Comparison of ENCODE assay signal across 22 cellular contexts in the genomic region with DNA sequence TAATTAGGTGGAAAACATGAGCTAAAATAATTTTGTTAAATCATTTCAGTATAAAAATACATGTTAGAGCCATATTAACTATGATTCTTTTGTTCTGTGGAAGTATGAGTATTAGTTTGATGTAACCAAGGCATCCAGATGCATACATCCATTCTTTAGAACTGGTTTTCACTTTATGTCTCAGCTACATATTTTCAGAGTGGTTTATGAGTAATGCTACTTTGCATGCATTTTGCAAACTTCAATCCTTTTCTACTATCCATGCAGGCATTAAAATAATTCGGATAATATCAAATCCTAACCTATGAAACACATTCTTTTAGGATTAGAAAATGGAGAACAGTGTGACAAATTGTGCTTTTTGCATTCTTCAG. TPM values are rescaled to one million over a fixed set of nuclear protein-coding genes. Genes with fewer than 3 reads are reported as not detected.
A peak's percentile ranks its signal among the peaks of the same experiment; 100 is the strongest.
DNase-seq lines count a peak whose midpoint lies in the region; ATAC-seq and TF ChIP-seq lines count a peak whose summit lies in the region.
"Had no signal": no experiment of that assay in that cellular context is flagged by ENCODE, and none has a peak within 500 bp of the region (broad histone marks: within the 10 kb centered on the region; RNA-seq: fewer than 3 reads in every experiment).

No MANE protein-coding gene starts in this region.

- H3K27me3 ChIP-seq in GM23248 (replicated peaks; ENCODE audit: insufficient read depth) (no peaks in the 10 kb centered on the region), RWPE2 (ENCODE audit: insufficient read depth, poor library complexity, severe bottlenecking) (no peaks in the 10 kb centered on the region), testis (peaks cover 6% of the 10 kb centered on the region)
- H3K27me3 ChIP-seq: BLaER1 treated with 17β-estradiol and CSF1 and Interleukin-3, amounts not matched to agents 10 nM and 100 nM; spleen had no signal

- H2AFZ ChIP-seq in GM23248: no peak overlapping the region

- no peaks in the 10 kb centered on the region for H3K27me3 Mint-ChIP-seq in chondrocyte (ENCODE audit: low read depth)
- H3K27me3 Mint-ChIP-seq: dendritic cell treated with granulocyte-macrophage colony-stimulating factor and Interleukin-4, amounts not matched to agents 40 ng/mL and 50 ng/mL, for 4 days had no signal

- ATAC-seq in RWPE2 (ENCODE audit: low read depth) (no peak), GM19395 (IDR thresholded peaks at IDR 0.05; ENCODE audit: unreplicated experiment) (no peak), HG03196 (IDR thresholded peaks at IDR 0.05; ENCODE audit: unreplicated experiment) (no peak)
- ATAC-seq: T-cell had no signal

- peak overlapping the region; percentile 9 for H3K4me2 ChIP-seq in GM23248 (ENCODE audit: unreplicated experiment)

- intact Hi-C loops in testis (cut with DNase I; ENCODE audit: low total_unique reads): no loop called here

- H3K27ac ChIP-seq in GM23248 (peak overlapping the region; percentile 58), RWPE2 (ENCODE audit: poor library complexity, severe bottlenecking) (peak overlapping the region; percentile 79), mesodermal cell (ENCODE audit: low read depth, low read length, severe bottlenecking) (peak overlapping the region; percentile 95), testis (no peak overlapping the region)
- H3K27ac ChIP-seq: BLaER1 treated with 17β-estradiol and CSF1 and Interleukin-3, amounts not matched to agents 10 nM and 100 nM; lower lobe of right lung; parathyroid adenoma; spleen had no signal

- TF ChIP-seq POLR2A in testis (IDR thresholded peaks at IDR 0.05): no peak

- H3K9me3 Mint-ChIP-seq in chondrocyte (ENCODE audit: low read depth): no peaks in the 10 kb centered on the region
- H3K9me3 Mint-ChIP-seq: dendritic cell treated with granulocyte-macrophage colony-stimulating factor and Interleukin-4, amounts not matched to agents 40 ng/mL and 50 ng/mL, for 4 days; neural crest cell; T-cell; type B pancreatic cell had no signal

- H3K9ac ChIP-seq in GM23248: peak overlapping the region; percentile 16
- H3K9ac ChIP-seq: BLaER1 treated with 17β-estradiol and CSF1 and Interleukin-3, amounts not matched to agents 10 nM and 100 nM; parathyroid adenoma had no signal

- peaks cover 94% of the 10 kb centered on the region for H3K79me2 ChIP-seq in GM23248 (ENCODE audit: insufficient read depth)
- H3K79me2 ChIP-seq: parathyroid adenoma had no signal

- H3K9me3 ChIP-seq in GM23248 (ENCODE audit: low read depth) (no peaks in the 10 kb centered on the region), RWPE2 (ENCODE audit: severe bottlenecking) (no peaks in the 10 kb centered on the region), mesodermal cell (ENCODE audit: control insufficient read depth, low read length) (no peaks in the 10 kb centered on the region), testis (no peaks in the 10 kb centered on the region)
- H3K9me3 ChIP-seq: BLaER1 treated with 17β-estradiol and CSF1 and Interleukin-3, amounts not matched to agents 10 nM and 100 nM; Caco-2; lower lobe of right lung; spleen had no signal

- H3K36me3 ChIP-seq in GM23248 (ENCODE audit: low read depth) (0 out of 2 replicates have a peak, but pooled peaks cover 12% of the 10 kb centered on the region), RWPE2 (ENCODE audit: low read depth) (peaks cover 7% of the 10 kb centered on the region; the same call in 1 of the 2 replicates), mesodermal cell (ENCODE audit: control insufficient read depth, insufficient read depth, low read length) (peaks cover 15% of the 10 kb centered on the region), testis (ENCODE audit: low read depth, missing control alignments) (no peaks in the 10 kb centered on the region)
- H3K36me3 ChIP-seq: BLaER1 treated with 17β-estradiol and CSF1 and Interleukin-3, amounts not matched to agents 10 nM and 100 nM; lower lobe of right lung; spleen had no signal

- H3K4me1 Mint-ChIP-seq in chondrocyte (ENCODE audit: low read depth): peaks cover 51% of the 10 kb centered on the region

- no peaks in the 10 kb centered on the region for H4K20me1 ChIP-seq in GM23248 (ENCODE audit: insufficient read depth)
- H4K20me1 ChIP-seq: BLaER1 treated with 17β-estradiol and CSF1 and Interleukin-3, amounts not matched to agents 10 nM and 100 nM had no signal

- H3K4me3 ChIP-seq in GM23248 (no peak overlapping the region), RWPE2 (ENCODE audit: severe bottlenecking) (no peak overlapping the region), mesodermal cell (ENCODE audit: extremely low read depth, insufficient read depth, low read length, poor library complexity, severe bottlenecking) (no peak overlapping the region), testis (no peak overlapping the region)
- H3K4me3 ChIP-seq: BLaER1 treated with 17β-estradiol and CSF1 and Interleukin-3, amounts not matched to agents 10 nM and 100 nM; lower lobe of right lung; spleen had no signal

- peaks cover 4% of the 10 kb centered on the region; the same call in 1 of the 2 replicates for H3K9me2 ChIP-seq in GM23248 (ENCODE audit: insufficient read depth)

- DNase-seq in GM23248 (peak; percentile 28), RWPE2 (ENCODE audit: low spot score) (no peak), chondrocyte (ENCODE audit: low spot score) (no peak), testis (no peak), DMS 273 treated with DMSO at 0.1 percent for 48 hours (lab: John Stamatoyannopoulos, UW) (no peak)
- DNase-seq: activated CD4-positive, CD25-positive, alpha-beta regulatory T cell; activated naive CD4-positive, alpha-beta T cell treated with Interleukin-2 at 50 U/mL for 16 hours; NCI-H1048; NCI-H1694 treated with DMSO at 0.1 percent for 48 hours; SIG-M5; T-cell had no signal

- WGBS in GM23248 (ENCODE audit: low coverage in 1 of 2, low lambda C conversion rate in 2 of 2, missing lambda C conversion rate in 2 of 2), 2 experiments: 22 to 36% methylated on average over 1 of the region's 1 CpG
- no CpG with 5 or more reads among the region's 1 CpG for WGBS in mesodermal cell (ENCODE audit: insufficient coverage in 2 of 2), 2 experiments
- WGBS in testis, 2 donors: 69 to 72% methylated on average over 1 of the region's 1 CpG

- no peak overlapping the region for H3K4me3 Mint-ChIP-seq in chondrocyte (ENCODE audit: unreplicated experiment)
- H3K4me3 Mint-ChIP-seq: neural crest cell, T-cell had no signal

- H3F3A ChIP-seq in GM23248 (ENCODE audit: insufficient read depth): peaks cover 41% of the 10 kb centered on the region

- H3K27ac Mint-ChIP-seq in chondrocyte (ENCODE audit: unreplicated experiment): peak overlapping the region; percentile 88
- H3K27ac Mint-ChIP-seq: dendritic cell treated with granulocyte-macrophage colony-stimulating factor and Interleukin-4, amounts not matched to agents 40 ng/mL and 50 ng/mL, for 4 days; T-cell had no signal

- peaks cover 5% of the 10 kb centered on the region for H3K36me3 Mint-ChIP-seq in chondrocyte (ENCODE audit: low read depth)
- H3K36me3 Mint-ChIP-seq: T-cell had no signal

- peaks cover 54% of the 10 kb centered on the region for H3K4me1 ChIP-seq in GM23248 (ENCODE audit: insufficient read depth)
- H3K4me1 ChIP-seq in RWPE2 (ENCODE audit: insufficient read depth, poor library complexity, severe bottlenecking): peaks cover 34% of the 10 kb centered on the region
- H3K4me1 ChIP-seq in mesodermal cell (ENCODE audit: control insufficient read depth, insufficient read depth, low read length, poor library complexity, severe bottlenecking): peaks cover 44% of the 10 kb centered on the region
- H3K4me1 ChIP-seq in testis: peaks cover 5% of the 10 kb centered on the region
- H3K4me1 ChIP-seq: parathyroid adenoma had no signal

- TF ChIP-seq CTCF in RWPE2 (IDR thresholded peaks at IDR 0.05; ENCODE audit: poor library complexity, severe bottlenecking) (no peak), chondrocyte (IDR thresholded peaks at IDR 0.05) (no peak), testis (IDR thresholded peaks at IDR 0.05) (no peak)

- in situ Hi-C loops in GM23248 (cut with MboI): loop anchor here (10.0 to 25.0 kb wide), 2 partner anchors 381 to 779 kb away; no protein-coding TSS in a partner anchor

RNA-seq across cellular contexts. Expression of a gene that starts 27.7 kb away (rescaled TPM):
- total RNA-seq in GM23248 (2014; rRNA removed; shearing (Covaris generic)): 74.1 and 75.1 TPM in 2 replicates
- polyA plus RNA-seq in GM23248 (2016; fragmentation: Nextera tagmentation; extraction: Ambion mirVana) (151 and 158 TPM in 2 replicates), testis (ENCODE audit: insufficient read depth, low read depth, low replicate concordance) (20.0 TPM)
- total RNA-seq in chondrocyte (104 to 160 TPM (median 158 TPM) in 3 replicates), testis (10 to 100 TPM; 15.1 to 17.2 TPM)
- 26.5 TPM for polyA plus RNA-seq in mesodermal cell (2013, experiment 1 of 2)
- polyA plus RNA-seq in mesodermal cell (2013, experiment 2 of 2): 25.9 TPM

Comparison
In these comparisons a context has a peak if more than half of its experiments do, and no peak if none do; other contexts are left out.
1. H3K27ac ChIP-seq: peak in GM23248 (single experiment), RWPE2 (single experiment) and mesodermal cell (single experiment); none in testis (0 of 2).